1 cellular context compared by ENCODE assay signal in genomic region chr19:34214040-34214439, GRCh38.
TF ChIP-seq lines count a peak whose summit lies in the region.

No MANE protein-coding gene starts in this region.

TF ChIP-seq in HEK293, 187 proteins besides CTCF, POLR2A, EP300 and RAD21 (continued from another document):
- no peak for TF ChIP-seq ZNF148 (tag by site-specific recombination; IDR thresholded peaks at IDR 0.05; ENCODE audit: borderline replicate concordance)
- TF ChIP-seq REPIN1 (tag by site-specific recombination; IDR thresholded peaks at IDR 0.05; ENCODE audit: low read depth), result peak; percentile 86; the same call in 1 of the 2 replicates
- peak; percentile 46; the same call in 1 of the 2 replicates for TF ChIP-seq MZF1 (tag by site-specific recombination; IDR thresholded peaks at IDR 0.05; ENCODE audit: borderline replicate concordance)
- TF ChIP-seq OVOL3 (tag by site-specific recombination; IDR thresholded peaks at IDR 0.05), result peak; percentile 78; the same call in 1 of the 2 replicates
- peak; percentile 86 for TF ChIP-seq ZFP37 (tag by site-specific recombination; IDR thresholded peaks at IDR 0.05)
- no peak for TF ChIP-seq ZNF133 (tag by site-specific recombination; IDR thresholded peaks at IDR 0.05)
- TF ChIP-seq ZNF623 (tag by site-specific recombination; IDR thresholded peaks at IDR 0.05), result peak; percentile 83
- peak; percentile 68 for TF ChIP-seq ZNF510 (tag by site-specific recombination; IDR thresholded peaks at IDR 0.05; ENCODE audit: insufficient replicate concordance)
- TF ChIP-seq KLF8 (tag by site-specific recombination; IDR thresholded peaks at IDR 0.05), result peak; percentile 33; the same call in 1 of the 2 replicates
- peak; percentile 67; the same call in 1 of the 2 replicates for TF ChIP-seq ZNF501 (tag by site-specific recombination; IDR thresholded peaks at IDR 0.05)
- TF ChIP-seq GFI1B (tag by site-specific recombination; IDR thresholded peaks at IDR 0.05), result peak; percentile 57; the same call in 1 of the 2 replicates
- no peak for TF ChIP-seq ELK4 (IDR thresholded peaks at IDR 0.05; ENCODE audit: borderline replicate concordance, low read depth, low read length)
- no peak for TF ChIP-seq TRIM28 (IDR thresholded peaks at IDR 0.05; ENCODE audit: borderline replicate concordance, low read length)
- TF ChIP-seq BCL11B (tag by site-specific recombination; IDR thresholded peaks at IDR 0.05; ENCODE audit: low read depth), result peak; percentile 69
- no peak for TF ChIP-seq ZNF239 (tag by site-specific recombination; IDR thresholded peaks at IDR 0.05)
- TF ChIP-seq ZNF639 (tag by site-specific recombination; IDR thresholded peaks at IDR 0.05), result peak; percentile 79
- 0 out of 2 replicates have a peak, but pooled peaks have one; percentile 81 for TF ChIP-seq RBAK (tag by site-specific recombination; IDR thresholded peaks at IDR 0.05)
- TF ChIP-seq ZBTB21 (tag by site-specific recombination; IDR thresholded peaks at IDR 0.05), result peak; percentile 78
- 0 out of 2 replicates have a peak, but pooled peaks have one; percentile 66 for TF ChIP-seq ZNF791 (tag by site-specific recombination; IDR thresholded peaks at IDR 0.05)
- TF ChIP-seq ZNF629 (tag by site-specific recombination; IDR thresholded peaks at IDR 0.05), result peak; percentile 80
- 0 out of 2 replicates have a peak, but pooled peaks have one; percentile 14 for TF ChIP-seq ZSCAN4 (tag by site-specific recombination; IDR thresholded peaks at IDR 0.05)
- TF ChIP-seq ZNF426 (tag by site-specific recombination; IDR thresholded peaks at IDR 0.05), result peak; percentile 94
- peak; percentile 42; the same call in 1 of the 2 replicates for TF ChIP-seq ZNF341 (tag by site-specific recombination; IDR thresholded peaks at IDR 0.05; ENCODE audit: low read depth)
- TF ChIP-seq ZNF394 (tag by site-specific recombination; IDR thresholded peaks at IDR 0.05; ENCODE audit: borderline replicate concordance), result peak; percentile 97
- TF ChIP-seq ZNF433 (tag by site-specific recombination; IDR thresholded peaks at IDR 0.05; ENCODE audit: low read depth), result peak; percentile 98
- TF ChIP-seq GLIS1 (tag by site-specific recombination; IDR thresholded peaks at IDR 0.05), result 0 out of 2 replicates have a peak, but pooled peaks have one; percentile 7
- TF ChIP-seq KLF1 (tag by site-specific recombination; IDR thresholded peaks at IDR 0.05), result peak; percentile 91
- TF ChIP-seq ZNF621 (tag by site-specific recombination; IDR thresholded peaks at IDR 0.05), result no peak
- 0 out of 2 replicates have a peak, but pooled peaks have one; percentile 49 for TF ChIP-seq ZNF610 (tag by site-specific recombination; IDR thresholded peaks at IDR 0.05; ENCODE audit: borderline replicate concordance)
- TF ChIP-seq WT1 (tag by site-specific recombination; IDR thresholded peaks at IDR 0.05), result peak; percentile 60
- TF ChIP-seq, protein P1, sequence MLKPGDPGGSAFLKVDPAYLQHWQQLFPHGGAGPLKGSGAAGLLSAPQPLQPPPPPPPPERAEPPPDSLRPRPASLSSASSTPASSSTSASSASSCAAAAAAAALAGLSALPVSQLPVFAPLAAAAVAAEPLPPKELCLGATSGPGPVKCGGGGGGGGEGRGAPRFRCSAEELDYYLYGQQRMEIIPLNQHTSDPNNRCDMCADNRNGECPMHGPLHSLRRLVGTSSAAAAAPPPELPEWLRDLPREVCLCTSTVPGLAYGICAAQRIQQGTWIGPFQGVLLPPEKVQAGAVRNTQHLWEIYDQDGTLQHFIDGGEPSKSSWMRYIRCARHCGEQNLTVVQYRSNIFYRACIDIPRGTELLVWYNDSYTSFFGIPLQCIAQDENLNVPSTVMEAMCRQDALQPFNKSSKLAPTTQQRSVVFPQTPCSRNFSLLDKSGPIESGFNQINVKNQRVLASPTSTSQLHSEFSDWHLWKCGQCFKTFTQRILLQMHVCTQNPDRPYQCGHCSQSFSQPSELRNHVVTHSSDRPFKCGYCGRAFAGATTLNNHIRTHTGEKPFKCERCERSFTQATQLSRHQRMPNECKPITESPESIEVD (tag by site-specific recombination; IDR thresholded peaks at IDR 0.05), result peak; percentile 15; the same call in 1 of the 2 replicates
- peak; percentile 95 for TF ChIP-seq ZNF19 (tag by site-specific recombination; IDR thresholded peaks at IDR 0.05; ENCODE audit: low read depth)
- TF ChIP-seq ZNF701 (tag by site-specific recombination; IDR thresholded peaks at IDR 0.05), result no peak
- peak; percentile 91 for TF ChIP-seq ZNF664 (tag by site-specific recombination; IDR thresholded peaks at IDR 0.05)
- 0 out of 2 replicates have a peak, but pooled peaks have one; percentile 86 for TF ChIP-seq ZNF155 (tag by site-specific recombination; IDR thresholded peaks at IDR 0.05)
- TF ChIP-seq ZNF10 (tag by site-specific recombination; IDR thresholded peaks at IDR 0.05), result no peak
- 0 out of 2 replicates have a peak, but pooled peaks have one; percentile 69 for TF ChIP-seq ZNF223 (tag by site-specific recombination; IDR thresholded peaks at IDR 0.05)
- TF ChIP-seq HOXC10 (CRISPR knock-in tag; IDR thresholded peaks at IDR 0.05), result no peak
- peak; percentile 98 for TF ChIP-seq ZNF266 (tag by site-specific recombination; IDR thresholded peaks at IDR 0.05; ENCODE audit: low read depth)
- peak; percentile 94 for TF ChIP-seq ZNF404 (tag by site-specific recombination; IDR thresholded peaks at IDR 0.05)
- TF ChIP-seq ZNF514 (tag by site-specific recombination; IDR thresholded peaks at IDR 0.05), result peak; percentile 91
- TF ChIP-seq ZNF112 (tag by site-specific recombination; IDR thresholded peaks at IDR 0.05), result no peak
- TF ChIP-seq ZNF157 (tag by site-specific recombination; IDR thresholded peaks at IDR 0.05), result no peak
- TF ChIP-seq AEBP2 (tag by site-specific recombination; IDR thresholded peaks at IDR 0.05; ENCODE audit: borderline replicate concordance), result peak; percentile 96; the same call in 1 of the 2 replicates
- TF ChIP-seq BCL11A (tag by site-specific recombination; IDR thresholded peaks at IDR 0.05; ENCODE audit: low read depth), result peak; percentile 58; the same call in 1 of the 2 replicates
- peak; percentile 77; the same call in 1 of the 2 replicates for TF ChIP-seq ZNF221 (tag by site-specific recombination; IDR thresholded peaks at IDR 0.05; ENCODE audit: borderline replicate concordance)
- TF ChIP-seq FEZF1 (tag by site-specific recombination; IDR thresholded peaks at IDR 0.05), result peak; percentile 70
- TF ChIP-seq ZBTB8A (tag by site-specific recombination; IDR thresholded peaks at IDR 0.05), result peak; percentile 86
- peak; percentile 53 for TF ChIP-seq ZNF654 (tag by site-specific recombination; IDR thresholded peaks at IDR 0.05; ENCODE audit: low read depth)
- no peak for TF ChIP-seq ZNF707 (tag by site-specific recombination; IDR thresholded peaks at IDR 0.05)
- peak; percentile 96 for TF ChIP-seq ZBTB1 (tag by site-specific recombination; IDR thresholded peaks at IDR 0.05)
- 0 out of 2 replicates have a peak, but pooled peaks have one; percentile 76 for TF ChIP-seq ZNF530 (tag by site-specific recombination; IDR thresholded peaks at IDR 0.05; ENCODE audit: low read depth)
TF ChIP-seq in HEK293: peak in this region for 65.
